Comparison of ENCODE assay signal across 8 cellular contexts in the genomic region with DNA sequence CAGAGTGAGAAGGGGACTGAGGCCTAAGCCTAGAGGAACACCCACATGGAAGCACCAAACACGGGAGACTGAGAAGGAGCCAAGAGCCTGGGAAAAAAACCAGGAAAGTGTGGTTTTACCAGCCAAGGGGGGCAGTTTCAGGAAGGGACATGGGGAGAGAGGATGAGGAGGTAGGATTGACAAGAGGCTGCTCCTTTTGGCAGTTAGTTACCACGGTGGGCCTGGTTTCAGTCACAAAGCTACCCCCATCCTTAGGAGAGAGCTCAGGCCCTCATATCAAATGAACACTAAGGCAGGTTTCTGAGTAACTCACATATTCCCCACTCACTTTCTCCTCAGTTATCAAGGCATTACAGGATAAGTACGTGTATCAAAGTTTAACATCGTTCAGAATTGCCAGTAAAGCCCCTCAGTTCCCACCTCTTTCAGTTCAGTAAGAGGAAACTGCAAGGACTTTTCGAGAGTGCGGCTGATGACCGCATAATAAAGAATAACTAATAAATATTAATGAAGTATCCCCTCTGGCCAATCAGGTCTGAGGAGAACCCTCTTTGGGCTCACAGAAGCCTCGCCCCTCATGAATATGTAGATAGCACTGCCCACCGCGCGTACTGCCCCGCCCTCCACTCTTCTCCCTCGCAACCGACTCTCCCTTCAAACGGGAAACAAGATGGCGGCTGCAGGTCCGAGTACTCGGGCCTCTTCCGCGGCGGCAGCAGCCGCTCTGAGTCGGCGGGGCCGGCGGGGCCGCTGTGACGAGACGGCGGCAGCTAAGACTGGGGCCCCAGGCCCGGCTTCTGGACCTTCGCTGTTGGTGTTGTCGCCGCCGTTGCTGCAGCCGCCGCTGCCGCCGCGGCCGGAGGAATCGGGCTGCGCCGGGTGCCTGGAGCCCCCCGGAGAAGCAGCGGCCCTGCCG. TPM values are rescaled to one million over a fixed set of nuclear protein-coding genes. Genes with fewer than 3 reads are reported as not detected.
DNase-seq lines count a peak whose midpoint lies in the region; ATAC-seq lines count a peak whose summit lies in the region.

A gene with protein sequence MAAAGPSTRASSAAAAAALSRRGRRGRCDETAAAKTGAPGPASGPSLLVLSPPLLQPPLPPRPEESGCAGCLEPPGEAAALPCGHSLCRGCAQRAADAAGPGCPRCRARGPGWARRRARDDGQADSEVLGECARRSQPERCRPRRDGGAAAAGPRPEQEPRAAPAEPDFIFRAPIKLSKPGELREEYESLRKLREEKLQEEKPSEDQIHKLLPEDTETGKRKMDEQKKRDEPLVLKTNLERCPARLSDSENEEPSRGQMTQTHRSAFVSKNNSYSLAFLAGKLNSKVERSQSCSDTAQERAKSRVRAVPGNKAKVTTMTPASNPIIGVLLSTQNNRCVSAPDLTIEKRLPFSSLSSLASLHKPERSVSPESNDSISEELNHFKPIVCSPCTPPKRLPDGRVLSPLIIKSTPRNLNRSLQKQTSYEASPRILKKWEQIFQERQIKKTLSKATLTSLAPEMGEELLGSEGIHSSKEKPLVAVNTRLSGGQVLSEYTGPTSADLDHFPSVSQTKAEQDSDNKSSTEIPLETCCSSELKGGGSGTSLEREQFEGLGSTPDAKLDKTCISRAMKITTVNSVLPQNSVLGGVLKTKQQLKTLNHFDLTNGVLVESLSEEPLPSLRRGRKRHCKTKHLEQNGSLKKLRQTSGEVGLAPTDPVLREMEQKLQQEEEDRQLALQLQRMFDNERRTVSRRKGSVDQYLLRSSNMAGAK (plus strand): TSS at position 639 of the 916 bp plus-strand sequence. CDS start 32 bp downstream, at position 671.

- no peaks in the 10 kb centered on the region for H3K36me3 ChIP-seq in CD8-positive, alpha-beta memory T cell (ENCODE audit: insufficient read depth, low read length)
- H3K36me3 ChIP-seq in effector memory CD4-positive, alpha-beta T cell (ENCODE audit: control insufficient read depth, insufficient read depth, low read length): no peaks in the 10 kb centered on the region

- H3K4me1 Mint-ChIP-seq in CD8-positive, alpha-beta memory T cell: peaks cover 31 to 65% (median 40%) of the 10 kb centered on the region in 3 donors

- peaks cover 27% of the 10 kb centered on the region for H3K4me1 ChIP-seq in CD8-positive, alpha-beta memory T cell (ENCODE audit: insufficient read depth, low read length)
- peaks cover 11% of the 10 kb centered on the region for H3K4me1 ChIP-seq in effector memory CD4-positive, alpha-beta T cell (ENCODE audit: control insufficient read depth, insufficient read depth, low read length, poor library complexity, severe bottlenecking)

- peak within 1 kb of the TSS; percentile 78 to 98 (median 96) for H3K27ac Mint-ChIP-seq in CD8-positive, alpha-beta memory T cell

- H3K4me3 ChIP-seq in CD8-positive, alpha-beta memory T cell (ENCODE audit: low read length): peak within 1 kb of the TSS; percentile 76
- H3K4me3 ChIP-seq in effector memory CD4-positive, alpha-beta T cell (ENCODE audit: insufficient read depth, low read depth, low read length, poor library complexity, severe bottlenecking): peak within 1 kb of the TSS; percentile 85

- no peaks in the 10 kb centered on the region for H3K27me3 Mint-ChIP-seq in CD8-positive, alpha-beta memory T cell

- ATAC-seq in GM19468 (IDR thresholded peaks at IDR 0.05; ENCODE audit: extremely low read depth, unreplicated experiment): peak; percentile 85

- H3K9me3 Mint-ChIP-seq in CD8-positive, alpha-beta memory T cell: no peaks in the 10 kb centered on the region

- CTCF ChIA-PET in CD8-positive, alpha-beta memory T cell (lab: Charles Lee): interaction anchor here (1.8 to 3.0 kb wide), 2 partner anchors 9 to 21 kb away, joined by 4 to 19 read pairs; no protein-coding TSS in a partner anchor

- no peaks in the 10 kb centered on the region for H3K9me3 ChIP-seq in CD8-positive, alpha-beta memory T cell (ENCODE audit: low read length)
- H3K9me3 ChIP-seq in effector memory CD4-positive, alpha-beta T cell (ENCODE audit: control insufficient read depth, low read length): no peaks in the 10 kb centered on the region

- DNase-seq in CD8-positive, alpha-beta memory T cell: peak; percentile 84 to 94 (median 87)
- DNase-seq in HS-5 (ENCODE audit: low read depth) (peak; percentile 73), medulla oblongata (ENCODE audit: extremely low spot score) (peak; percentile 98)
- DNase-seq in NK-92 treated with Interleukin-12 subunit alpha and Interleukin-12 subunit beta, amount 100 ng/mL, for 24 hours (lab: John Stamatoyannopoulos, UW): peak; percentile 92
- DNase-seq in activated CD8-positive, alpha-beta memory T cell treated with anti-CD3 and anti-CD28 coated beads for 24 hours: peak; percentile 91
- DNase-seq in effector memory CD4-positive, alpha-beta T cell: peak; percentile 79 to 88 (median 85)
- peak; percentile 83 for DNase-seq in stimulated activated CD8-positive, alpha-beta memory T cell treated with anti-CD3 and anti-CD28 coated beads, Interleukin-12 subunit alpha, Interleukin-12 subunit beta, amount 100 ng/mL, for 1 hour (ENCODE audit: low read depth)

- no peaks in the 10 kb centered on the region for H3K27me3 ChIP-seq in CD8-positive, alpha-beta memory T cell (ENCODE audit: insufficient read depth, low read length, poor library complexity, severe bottlenecking)
- H3K27me3 ChIP-seq in effector memory CD4-positive, alpha-beta T cell (replicated peaks; ENCODE audit: control insufficient read depth, insufficient read depth, low read length, poor library complexity, severe bottlenecking): no peaks in the 10 kb centered on the region

- H3K4me3 Mint-ChIP-seq in CD8-positive, alpha-beta memory T cell: peak within 1 kb of the TSS; percentile 88 to 99 (median 96)

- POLR2A ChIA-PET in CD8-positive, alpha-beta memory T cell (lab: Charles Lee): interaction anchor here (0.6 to 1.9 kb wide), 4 partner anchors 9 to 958 kb away, joined by 6 to 7 read pairs (median 6); a partner anchor contains a TSS

- H3K36me3 Mint-ChIP-seq in CD8-positive, alpha-beta memory T cell: peaks cover 0 to 9% (median 3%) of the 10 kb centered on the region in 3 donors

- peak within 1 kb of the TSS; percentile 85 for H3K27ac ChIP-seq in CD8-positive, alpha-beta memory T cell (ENCODE audit: low read depth, low read length)
- peak within 1 kb of the TSS; percentile 67 for H3K27ac ChIP-seq in effector memory CD4-positive, alpha-beta T cell (ENCODE audit: insufficient read depth, low read length, poor library complexity, severe bottlenecking)

RNA-seq across cellular contexts. Expression of the gene that starts here (rescaled TPM):
- total RNA-seq in CD8-positive, alpha-beta memory T cell: 10 to 100 TPM; 13.4 to 13.6 TPM
- 2.3 TPM for polyA plus RNA-seq in CD8-positive, alpha-beta memory T cell

Comparison
In these comparisons a context has a peak if more than half of its experiments do, and no peak if none do; other contexts are left out.
1. Peak in every context shown above with its lines: DNase-seq, ATAC-seq, H3K4me3 ChIP-seq and H3K27ac ChIP-seq.